ENCODE assay signal across 8 cellular contexts in the genomic region with DNA sequence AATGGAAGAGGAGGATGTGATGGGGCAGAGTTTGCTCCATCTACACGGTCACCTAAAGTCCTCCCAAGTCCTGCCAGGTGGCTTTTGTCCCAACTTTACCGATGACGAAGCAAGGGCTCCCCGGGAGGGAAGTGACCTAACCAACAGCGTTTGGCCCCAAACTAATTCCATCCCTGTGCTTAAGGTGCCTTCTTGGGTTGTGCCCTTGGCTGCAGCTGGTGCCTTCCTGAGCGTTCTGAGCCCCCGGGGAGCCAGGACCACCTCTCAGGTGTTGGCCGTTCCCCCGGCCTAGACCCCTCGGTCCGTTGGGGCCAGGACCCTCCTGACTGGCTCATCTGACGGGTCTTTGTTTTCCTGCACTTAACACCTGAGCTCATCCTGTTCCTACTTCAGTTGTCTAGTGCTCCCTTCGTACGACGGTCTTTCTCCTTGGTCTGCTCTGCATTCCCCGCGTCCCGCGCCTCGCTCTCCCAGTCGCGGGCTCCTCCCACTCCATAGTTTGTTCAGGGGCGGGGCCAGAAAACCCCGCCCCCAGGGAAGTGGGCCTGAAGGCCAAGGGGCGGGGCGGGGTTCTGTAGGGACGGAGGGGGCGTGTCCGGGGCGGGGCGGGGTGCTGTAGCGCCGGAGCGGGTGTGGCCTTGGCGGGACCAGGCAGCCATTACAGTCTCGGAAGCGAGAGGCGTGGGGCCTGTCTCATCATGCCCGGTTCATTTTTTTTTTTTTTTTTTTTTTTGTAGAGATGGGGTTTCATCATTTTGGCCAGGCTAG. TPM values are rescaled to one million over a fixed set of nuclear protein-coding genes. Genes with fewer than 3 reads are reported as not detected.
DNase-seq lines count a peak whose midpoint lies in the region; TF ChIP-seq lines count a peak whose summit lies in the region.

No MANE protein-coding gene starts in this region.

- no peaks in the 10 kb centered on the region for H3K27me3 Mint-ChIP-seq in activated naive CD4-positive, alpha-beta T cell treated with anti-CD3 and anti-CD28 coated beads, Interleukin-2, amount 50 U/mL, for 24 hours

- H3K4me3 ChIP-seq in SK-N-SH (ENCODE audit: low read depth in 2 of 2, low read length in 1 of 2) (no peak overlapping the region), transverse colon (peak overlapping the region in 2 of 4 donors; percentile 7 to 34)

- no peak for TF ChIP-seq CTCF in GM20000 (IDR thresholded peaks at IDR 0.05; ENCODE audit: extremely low read depth, missing control alignments)
- TF ChIP-seq CTCF in SK-N-SH (IDR thresholded peaks at IDR 0.05): no peak
- no peak for TF ChIP-seq CTCF in transverse colon (IDR thresholded peaks at IDR 0.05)

- H3K9me3 Mint-ChIP-seq in activated naive CD4-positive, alpha-beta T cell treated with anti-CD3 and anti-CD28 coated beads, Interleukin-2, amount 50 U/mL, for 24 hours: no peaks in the 10 kb centered on the region

- 21% methylated on average over 31 of the region's 39 CpGs for WGBS in SK-N-SH (ENCODE audit: low lambda C conversion rate)
- WGBS in transverse colon (ENCODE audit: low coverage in 1 of 2), 2 donors: 0 to 8% methylated on average over 1 to 39 of the region's 39 CpGs

- DNase-seq in Ammon's horn (ENCODE audit: low spot score) (peak; percentile 68), GM20000 (ENCODE audit: low spot score) (peak; percentile 97), M059J (ENCODE audit: low read depth) (peak; percentile 83), SK-N-SH (peak; percentile 98), head of caudate nucleus (peak; percentile 27 to 78 (median 59)), posterior cingulate gyrus (peak in 7 of 10 donors; percentile 25 to 94 (median 57)), transverse colon (peak; percentile 97)

- POLR2A ChIA-PET in SK-N-SH (lab: Yijun Ruan, JAX): no interaction called here

- TF ChIP-seq RAD21 in SK-N-SH (IDR thresholded peaks at IDR 0.05; ENCODE audit: low read length): no peak

- no peaks in the 10 kb centered on the region for H3K9me2 ChIP-seq in SK-N-SH

- H3K79me2 ChIP-seq in SK-N-SH (ENCODE audit: insufficient read depth): no peaks in the 10 kb centered on the region

- H3K27ac ChIP-seq in SK-N-SH (ENCODE audit: low read depth in 2 of 2, low read length in 1 of 2) (no peak overlapping the region), transverse colon (peak overlapping the region in 2 of 4 donors; percentile 22 to 32)

- H3K9me3 ChIP-seq in SK-N-SH (no peaks in the 10 kb centered on the region), transverse colon (no peaks in the 10 kb centered on the region)

- peak overlapping the region; percentile 57 for H3K4me2 ChIP-seq in SK-N-SH

- CTCF ChIA-PET in SK-N-SH (lab: Yijun Ruan, JAX): interaction anchor here (1.3 to 3.3 kb wide), 9 partner anchors 9 to 69 kb away, joined by 4 to 15 read pairs (median 7); a partner anchor contains a TSS

- H3K4me1 Mint-ChIP-seq in activated naive CD4-positive, alpha-beta T cell treated with anti-CD3 and anti-CD28 coated beads, Interleukin-2, amount 50 U/mL, for 24 hours: peaks cover 62% of the 10 kb centered on the region

- peaks cover 9 to 11% of the 10 kb centered on the region in 2 experiments; a peak in 2 of 4 replicates for H3K4me1 ChIP-seq in SK-N-SH (ENCODE audit: control insufficient read depth in 1 of 2, insufficient read depth in 2 of 2, low read depth in 1 of 2, low read length in 1 of 2)
- peaks cover 4 to 16% (median 10%) of the 10 kb centered on the region in 4 donors for H3K4me1 ChIP-seq in transverse colon

- TF ChIP-seq POLR2A in transverse colon (IDR thresholded peaks at IDR 0.05): no peak

- no peaks in the 10 kb centered on the region for H3K36me3 ChIP-seq in SK-N-SH (replicated peaks in 1 of 2; ENCODE audit: control insufficient read depth in 1 of 2, insufficient read depth in 2 of 2, low read length in 1 of 2)
- H3K36me3 ChIP-seq in transverse colon: no peaks in the 10 kb centered on the region

- no peak overlapping the region for H3K9ac ChIP-seq in SK-N-SH

- no peaks in the 10 kb centered on the region for H3K36me3 Mint-ChIP-seq in activated naive CD4-positive, alpha-beta T cell treated with anti-CD3 and anti-CD28 coated beads, Interleukin-2, amount 50 U/mL, for 24 hours

- intact Hi-C loops in head of caudate nucleus (cut with DNase I): no loop called here
- intact Hi-C loops in posterior cingulate gyrus (cut with DNase I): no loop called here
- intact Hi-C loops in transverse colon (cut with DNase I; ENCODE audit: low total_unique reads): no loop called here

- TF ChIP-seq EP300 in SK-N-SH (IDR thresholded peaks at IDR 0.05; ENCODE audit: borderline replicate concordance in 1 of 2, low read depth in 1 of 2, low read length in 1 of 2) (no peak), transverse colon (IDR thresholded peaks at IDR 0.05; ENCODE audit: low read depth) (no peak)

- H2AFZ ChIP-seq in SK-N-SH (ENCODE audit: low read depth): peak overlapping the region; percentile 91

- peak overlapping the region; percentile 73 for H3K4me3 Mint-ChIP-seq in activated naive CD4-positive, alpha-beta T cell treated with anti-CD3 and anti-CD28 coated beads, Interleukin-2, amount 50 U/mL, for 24 hours

- in situ Hi-C loops in transverse colon (cut with MboI; ENCODE audit: low pct_ligation_motif_present in 1 of 4, low pct_unique_long_range_greater_than_20kb in 1 of 4, low sequenced_read_pairs in 3 of 4): no loop called here

- H3K27ac Mint-ChIP-seq in activated naive CD4-positive, alpha-beta T cell treated with anti-CD3 and anti-CD28 coated beads, Interleukin-2, amount 50 U/mL, for 24 hours: peak overlapping the region; percentile 89

- no peaks in the 10 kb centered on the region for H4K20me1 ChIP-seq in SK-N-SH (ENCODE audit: insufficient read depth)

- peaks cover 7% of the 10 kb centered on the region for H3F3A ChIP-seq in SK-N-SH (replicated peaks; ENCODE audit: insufficient read depth)

- H3K27me3 ChIP-seq in SK-N-SH (ENCODE audit: insufficient read depth): no peaks in the 10 kb centered on the region
- H3K27me3 ChIP-seq in transverse colon: peaks cover 19% of the 10 kb centered on the region

TF ChIP-seq in SK-N-SH, 30 proteins besides CTCF, POLR2A, EP300 and RAD21:
- TF ChIP-seq MEF2A (IDR thresholded peaks at IDR 0.05; ENCODE audit: borderline replicate concordance, low read depth): no peak
- TF ChIP-seq RCOR1 (IDR thresholded peaks at IDR 0.05; ENCODE audit: low read length): no peak
- no peak for TF ChIP-seq MXI1 (IDR thresholded peaks at IDR 0.05; ENCODE audit: low read depth, low read length)
- TF ChIP-seq YY1 (IDR thresholded peaks at IDR 0.05; ENCODE audit: low read depth): 0 out of 2 replicates have a peak, but pooled peaks have one; percentile 68
- TF ChIP-seq TEAD4 (IDR thresholded peaks at IDR 0.05; ENCODE audit: borderline replicate concordance, insufficient read depth): no peak

RNA-seq across cellular contexts. Expression of a gene that starts 0.8 kb away (rescaled TPM):
- not detected in 2 replicates for total RNA-seq in M059J (2014; rRNA removed; shearing (Covaris generic))
- polyA plus RNA-seq in SK-N-SH (2012; rRNA removed): 0.05 TPM in 1 of 2 replicates, not detected in the other
- polyA plus RNA-seq in SK-N-SH (2012; cell fraction: cytosol; rRNA removed): not detected in 2 replicates
- polyA plus RNA-seq in SK-N-SH (2012; cell fraction: nucleus; rRNA removed): 0.08 and 0.16 TPM in 2 replicates
- total RNA-seq in transverse colon: not detected

RNA-seq across cellular contexts. Expression of a gene that starts 12.5 kb away (rescaled TPM):
- 13.5 and 15.4 TPM in 2 replicates for total RNA-seq in M059J (2014; rRNA removed; shearing (Covaris generic))
- polyA plus RNA-seq in SK-N-SH (2012; rRNA removed): 7.6 and 9.7 TPM in 2 replicates
- 3.8 and 6.7 TPM in 2 replicates for polyA plus RNA-seq in SK-N-SH (2012; cell fraction: cytosol; rRNA removed)
- 17.6 and 22.7 TPM in 2 replicates for polyA plus RNA-seq in SK-N-SH (2012; cell fraction: nucleus; rRNA removed)
- total RNA-seq in transverse colon: 10 to 100 TPM in 3 of 4 donors, 1 to 10 TPM in 1; 5.2 to 16.3 (median 15.5) TPM

RNA-seq across cellular contexts. Expression of a gene that starts 34.5 kb away (rescaled TPM):
- 51.5 and 62.5 TPM in 2 replicates for total RNA-seq in M059J (2014; rRNA removed; shearing (Covaris generic))
- 26.4 and 34.7 TPM in 2 replicates for polyA plus RNA-seq in SK-N-SH (2012; rRNA removed)
- polyA plus RNA-seq in SK-N-SH (2012; cell fraction: cytosol; rRNA removed): 21.8 and 21.9 TPM in 2 replicates
- 39.1 and 47.2 TPM in 2 replicates for polyA plus RNA-seq in SK-N-SH (2012; cell fraction: nucleus; rRNA removed)
- total RNA-seq in transverse colon: 100 to 1,000 TPM in 3 of 4 donors, 10 to 100 TPM in 1; 21.9 to 720 (median 492) TPM

RNA-seq across cellular contexts. Expression of a gene that starts 34.9 kb away (rescaled TPM):
- total RNA-seq in M059J (2014; rRNA removed; shearing (Covaris generic)): 1.1 and 6.2 TPM in 2 replicates
- polyA plus RNA-seq in SK-N-SH (2012; rRNA removed): 0.83 and 1.1 TPM in 2 replicates
- 0.55 and 0.92 TPM in 2 replicates for polyA plus RNA-seq in SK-N-SH (2012; cell fraction: cytosol; rRNA removed)
- 1.4 and 2.5 TPM in 2 replicates for polyA plus RNA-seq in SK-N-SH (2012; cell fraction: nucleus; rRNA removed)
- total RNA-seq in transverse colon: 10 to 100 TPM; 12.1 to 64.3 (median 16.1) TPM

RNA-seq across cellular contexts. Expression of a gene that starts 53.6 kb away (rescaled TPM):
- 0.02 TPM in 1 of 2 replicates, not detected in the other for total RNA-seq in M059J (2014; rRNA removed; shearing (Covaris generic))
- polyA plus RNA-seq in SK-N-SH (2012; rRNA removed): 0.03 and 0.05 TPM in 2 replicates
- polyA plus RNA-seq in SK-N-SH (2012; cell fraction: cytosol; rRNA removed): 0.01 TPM in 2 replicates
- 0.05 and 0.13 TPM in 2 replicates for polyA plus RNA-seq in SK-N-SH (2012; cell fraction: nucleus; rRNA removed)
- 1 to 10 TPM in 3 of 4 donors, not detected in 1; 1.6 to 9.4 (median 1.8) TPM for total RNA-seq in transverse colon
